8 cellular contexts compared by ENCODE assay signal in genomic region chr17:48908047-48908843, GRCh38. TPM values are rescaled to one million over a fixed set of nuclear protein-coding genes. Genes with fewer than 3 reads are reported as not detected.
A peak's percentile ranks its signal among the peaks of the same experiment; 100 is the strongest.
DNase-seq lines count a peak whose midpoint lies in the region; ATAC-seq and TF ChIP-seq lines count a peak whose summit lies in the region.

Gene UBE2Z, plus strand, starts transcription at chr17:48908407. Its CDS starts 97 bp downstream, at chr17:48908504.

- H3K4me1 Mint-ChIP-seq in activated CD4-positive, alpha-beta T cell treated with anti-CD3 and anti-CD28 coated beads, Interleukin-2, amount 10 ng/mL, durations not matched to agents 24 days and 14 days: peaks cover 39% of the 10 kb centered on the region

- ATAC-seq in HG03460 (IDR thresholded peaks at IDR 0.05; ENCODE audit: unreplicated experiment) (peak; percentile 75), left lobe of liver (peak; percentile 98)

- H3K27ac Mint-ChIP-seq in activated CD4-positive, alpha-beta T cell treated with anti-CD3 and anti-CD28 coated beads, Interleukin-2, amount 10 ng/mL, durations not matched to agents 24 days and 14 days: peak within 1 kb of the TSS; percentile 98

- H3K9ac ChIP-seq in BLaER1 treated with 17β-estradiol and CSF1 and Interleukin-3, amounts not matched to agents 10 nM and 100 nM: peak within 1 kb of the TSS; percentile 99 to 100 (median 99)

- intact Hi-C loops in activated CD4-positive, alpha-beta T cell treated with anti-CD3 and anti-CD28 coated beads, Interleukin-2, amount 10 ng/mL, durations not matched to agents 24 days and 14 days (cut with micrococcal nuclease): loop anchor here (1.0 to 2.0 kb wide), 3 partner anchors 16 to 285 kb away; partner anchors contain the start of genes ATP5MC1 and SNF8

- H3K27me3 ChIP-seq in BLaER1 treated with 17β-estradiol and CSF1 and Interleukin-3, amounts not matched to agents 10 nM and 100 nM: no peaks in the 10 kb centered on the region

- H3K4me3 Mint-ChIP-seq in activated CD4-positive, alpha-beta T cell treated with anti-CD3 and anti-CD28 coated beads, Interleukin-2, amount 10 ng/mL, durations not matched to agents 24 days and 14 days: peak within 1 kb of the TSS; percentile 96

- peak within 1 kb of the TSS; percentile 98 to 100 (median 99) for H3K27ac ChIP-seq in BLaER1 treated with 17β-estradiol and CSF1 and Interleukin-3, amounts not matched to agents 10 nM and 100 nM
- H3K27ac ChIP-seq in coronary artery: peak within 1 kb of the TSS; percentile 83 to 94

- peaks cover 40% of the 10 kb centered on the region for H3K36me3 Mint-ChIP-seq in activated CD4-positive, alpha-beta T cell treated with anti-CD3 and anti-CD28 coated beads, Interleukin-2, amount 10 ng/mL, durations not matched to agents 24 days and 14 days (ENCODE audit: low read depth)

- H3K9me3 Mint-ChIP-seq in activated CD4-positive, alpha-beta T cell treated with anti-CD3 and anti-CD28 coated beads, Interleukin-2, amount 10 ng/mL, durations not matched to agents 24 days and 14 days: no peaks in the 10 kb centered on the region

- H3K4me2 ChIP-seq in BLaER1 treated with 17β-estradiol and CSF1 and Interleukin-3, amounts not matched to agents 10 nM and 100 nM: peak within 1 kb of the TSS; percentile 77 to 96 (median 90)

- H3K4me1 ChIP-seq in BLaER1 treated with 17β-estradiol and CSF1 and Interleukin-3, amounts not matched to agents 10 nM and 100 nM: peaks cover 30 to 61% (median 45%) of the 10 kb centered on the region in 10 experiments

- no peaks in the 10 kb centered on the region for H3K9me3 ChIP-seq in BLaER1 treated with 17β-estradiol and CSF1 and Interleukin-3, amounts not matched to agents 10 nM and 100 nM (replicated peaks in 1 of 11)

- peaks cover 37 to 43% (median 42%) of the 10 kb centered on the region in 11 experiments for H4K20me1 ChIP-seq in BLaER1 treated with 17β-estradiol and CSF1 and Interleukin-3, amounts not matched to agents 10 nM and 100 nM

- H3K27me3 Mint-ChIP-seq in activated CD4-positive, alpha-beta T cell treated with anti-CD3 and anti-CD28 coated beads, Interleukin-2, amount 10 ng/mL, durations not matched to agents 24 days and 14 days: no peaks in the 10 kb centered on the region

- DNase-seq in GM19240 (ENCODE audit: insufficient read length, low spot score) (peak; percentile 97), NCI-H526 (lab: John Stamatoyannopoulos, UW) (peak; percentile 94 to 98), coronary artery (ENCODE audit: low spot score) (peak; percentile 97), left lobe of liver (ENCODE audit: low spot score) (peak; percentile 92)
- peak; percentile 95 for DNase-seq in activated CD4-positive, alpha-beta T cell treated with anti-CD3 and anti-CD28 coated beads, Interleukin-2, amount 10 ng/mL, durations not matched to agents 24 days and 14 days
- peak; percentile 86 for DNase-seq in stimulated activated CD4-positive, alpha-beta T cell treated with anti-CD3 and anti-CD28 coated beads, Interleukin-2, amount 100 ng/mL, for 4 hours (ENCODE audit: low read depth)

- H3K4me3 ChIP-seq in BLaER1 treated with 17β-estradiol and CSF1 and Interleukin-3, amounts not matched to agents 10 nM and 100 nM: peak within 1 kb of the TSS; percentile 85 to 98 (median 91)
- H3K4me3 ChIP-seq in coronary artery: peak within 1 kb of the TSS; percentile 99

- TF ChIP-seq CTCF in coronary artery (IDR thresholded peaks at IDR 0.05): no peak

- peaks cover 26 to 37% (median 36%) of the 10 kb centered on the region in 11 experiments for H3K36me3 ChIP-seq in BLaER1 treated with 17β-estradiol and CSF1 and Interleukin-3, amounts not matched to agents 10 nM and 100 nM

RNA-seq across cellular contexts. Expression of gene UBE2Z, which starts in this region (rescaled TPM):
- total RNA-seq in activated CD4-positive, alpha-beta T cell treated with anti-CD3 and anti-CD28 coated beads, Interleukin-2, amount 10 ng/mL, durations not matched to agents 24 days and 14 days: 89.3 and 91.4 TPM in 2 replicates
- 18.7 TPM for total RNA-seq in left lobe of liver

Comparison
In these comparisons a context has a peak if more than half of its experiments do, and no peak if none do; other contexts are left out.
1. Peak in every context shown above with its lines: DNase-seq, ATAC-seq, H3K4me3 ChIP-seq and H3K27ac ChIP-seq.